In genomic region chr1:148493933-148494332, GRCh38 we compare ENCODE assay signal across 5 cellular contexts. TPM values are rescaled to one million over a fixed set of nuclear protein-coding genes. Genes with fewer than 3 reads are reported as not detected.
"Had no signal": no experiment of that assay in that cellular context is flagged by ENCODE, and none has a peak within 500 bp of the region (broad histone marks: within the 10 kb centered on the region; RNA-seq: fewer than 3 reads in every experiment).

No MANE protein-coding gene starts in this region.

RNA-seq across cellular contexts. Expression of gene PPIAL4G, which starts 10.8 kb away (rescaled TPM):
- total RNA-seq: HepG2, HT-29, HT1080, IMR-90 had no signal
- polyA plus RNA-seq: HepG2, IgD-negative memory B cell, IMR-90 had no signal
